Comparison of ENCODE assay signal across 3 cellular contexts in the genomic region with DNA sequence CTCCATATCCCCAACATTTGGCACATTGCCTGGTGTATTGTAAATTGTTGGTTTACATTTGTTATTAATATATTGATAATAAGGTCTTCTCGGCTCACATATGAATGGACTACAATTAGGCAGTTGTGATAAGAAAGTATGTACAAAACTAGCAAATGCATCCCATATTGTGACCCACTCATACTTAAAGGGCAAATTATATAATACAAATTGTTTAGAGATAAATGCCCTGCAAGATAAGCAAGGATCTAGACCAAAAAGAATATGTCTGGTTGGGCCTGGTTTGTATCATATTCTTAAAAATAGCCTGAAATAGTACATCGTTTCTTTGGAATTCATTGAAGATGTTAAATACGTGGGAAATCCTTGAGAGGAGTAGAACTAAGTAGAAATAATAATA.
"Had no signal": no experiment of that assay in that cellular context is flagged by ENCODE, and none has a peak within 500 bp of the region (broad histone marks: within the 10 kb centered on the region; RNA-seq: fewer than 3 reads in every experiment).

No MANE protein-coding gene starts in this region.

- ATAC-seq: GM12878 had no signal

- DNase-seq: GDM1, GF-D8 had no signal

- H3K4me3 ChIP-seq: GM12878 had no signal
